ENCODE assay signal across 27 cellular contexts in genomic region chr7:4000139-4000538, GRCh38.
"Had no signal": no experiment of that assay in that cellular context is flagged by ENCODE, and none has a peak within 500 bp of the region (broad histone marks: within the 10 kb centered on the region; RNA-seq: fewer than 3 reads in every experiment).

No MANE protein-coding gene starts in this region.

- H3K27ac ChIP-seq: coronary artery, esophagus squamous epithelium, heart right ventricle, ovary, psoas muscle, sigmoid colon, testis, tibial artery, uterus had no signal

- ATAC-seq: heart right ventricle; naive thymus-derived CD8-positive, alpha-beta T cell; psoas muscle; right cardiac atrium; stimulated activated memory B cell treated with anti-CD40 and anti-IgM and Interleukin-4, amounts not matched to agents 10 μg/mL and 1 μg/mL and 100 μg/mL, for 72 hours; stimulated activated naive CD8-positive, alpha-beta T cell treated with anti-CD3 and anti-CD28 coated beads, Interleukin-15, Interleukin-2, amounts not matched to agents 100 U/mL and 50 U/mL, for 24 hours had no signal

- H3K4me3 ChIP-seq: coronary artery, esophagus squamous epithelium, heart right ventricle, ovary, psoas muscle, sigmoid colon, testis, tibial artery, uterus had no signal

- H3K27me3 ChIP-seq: ovary, sigmoid colon, testis, tibial artery, uterus had no signal

- H3K36me3 Mint-ChIP-seq: naive thymus-derived CD8-positive, alpha-beta T cell; stimulated activated memory B cell treated with anti-CD40 and anti-IgM and Interleukin-4, amounts not matched to agents 10 μg/mL and 1 μg/mL and 100 μg/mL, for 72 hours had no signal

- DNase-seq: dermis blood vessel endothelial cell; effector memory CD4-positive, alpha-beta T cell; erythroblast; esophagus squamous epithelium; foreskin melanocyte; glutamatergic neuron; heart right ventricle; hypothalamus; mesenchymal stem cell; midbrain; naive thymus-derived CD8-positive, alpha-beta T cell; nephron progenitor cell; occipital lobe; ovary; posterior cingulate gyrus; psoas muscle; right cardiac atrium; sigmoid colon; stimulated activated CD4-positive, alpha-beta T cell treated with anti-CD3 and anti-CD28 coated beads, Interleukin-4, amount 100 ng/mL, for 4 hours; stimulated activated naive CD8-positive, alpha-beta T cell treated with anti-CD3 and anti-CD28 coated beads, Interleukin-15, Interleukin-2, amounts not matched to agents 100 U/mL and 50 U/mL, for 24 hours; substantia nigra; testis; uterus had no signal

- H3K9me3 ChIP-seq: esophagus squamous epithelium, heart right ventricle, ovary, psoas muscle, sigmoid colon, testis, tibial artery, uterus had no signal

- H3K9me3 Mint-ChIP-seq: naive thymus-derived CD8-positive, alpha-beta T cell; nephron progenitor cell; stimulated activated memory B cell treated with anti-CD40 and anti-IgM and Interleukin-4, amounts not matched to agents 10 μg/mL and 1 μg/mL and 100 μg/mL, for 72 hours; type B pancreatic cell had no signal

- H3K36me3 ChIP-seq: esophagus squamous epithelium, heart right ventricle, ovary, sigmoid colon, uterus had no signal

- H3K27ac Mint-ChIP-seq: nephron progenitor cell; stimulated activated memory B cell treated with anti-CD40 and anti-IgM and Interleukin-4, amounts not matched to agents 10 μg/mL and 1 μg/mL and 100 μg/mL, for 72 hours; type B pancreatic cell had no signal

- H3K4me1 Mint-ChIP-seq: naive thymus-derived CD8-positive, alpha-beta T cell; stimulated activated memory B cell treated with anti-CD40 and anti-IgM and Interleukin-4, amounts not matched to agents 10 μg/mL and 1 μg/mL and 100 μg/mL, for 72 hours had no signal

- H3K4me3 Mint-ChIP-seq: naive thymus-derived CD8-positive, alpha-beta T cell; nephron progenitor cell; stimulated activated memory B cell treated with anti-CD40 and anti-IgM and Interleukin-4, amounts not matched to agents 10 μg/mL and 1 μg/mL and 100 μg/mL, for 72 hours; type B pancreatic cell had no signal

- H3K4me1 ChIP-seq: esophagus squamous epithelium, heart right ventricle, psoas muscle, sigmoid colon, testis, tibial artery, uterus had no signal
